ENCODE assay signal across 13 cellular contexts in genomic region chr4:113675731-113676707, GRCh38.
A peak's percentile ranks its signal among the peaks of the same experiment; 100 is the strongest.
DNase-seq lines count a peak whose midpoint lies in the region; TF ChIP-seq lines count a peak whose summit lies in the region.
"Had no signal": no experiment of that assay in that cellular context is flagged by ENCODE, and none has a peak within 500 bp of the region (broad histone marks: within the 10 kb centered on the region; RNA-seq: fewer than 3 reads in every experiment).

No MANE protein-coding gene starts in this region.

- peaks cover 0 to 63% (median 0%) of the 10 kb centered on the region in 11 experiments; a peak in 8 of 22 replicates for H4K20me1 ChIP-seq in BLaER1 treated with 17β-estradiol and CSF1 and Interleukin-3, amounts not matched to agents 10 nM and 100 nM
- H4K20me1 ChIP-seq in Karpas-422 (ENCODE audit: insufficient read depth, low read depth, low read length) = no peaks in the 10 kb centered on the region

- no peak overlapping the region for H2AFZ ChIP-seq in Karpas-422 (ENCODE audit: low read length)

- H3K36me3 ChIP-seq in BLaER1 treated with 17β-estradiol and CSF1 and Interleukin-3, amounts not matched to agents 10 nM and 100 nM = peaks cover 9 to 60% (median 28%) of the 10 kb centered on the region in 11 experiments; a peak in 20 of 22 replicates
- H3K36me3 ChIP-seq in Karpas-422 (ENCODE audit: insufficient read depth, low read length) (peaks cover 46% of the 10 kb centered on the region), ascending aorta (no peaks in the 10 kb centered on the region), esophagus muscularis mucosa (no peaks in the 10 kb centered on the region)
- H3K36me3 ChIP-seq: Peyer's patch had no signal

- TF ChIP-seq POLR2A in esophagus muscularis mucosa (IDR thresholded peaks at IDR 0.05; ENCODE audit: low read depth) = no peak

- peak overlapping the region in 6 of 11 experiments; percentile 11 to 58 (median 26); a peak in 9 of 22 replicates for H3K4me2 ChIP-seq in BLaER1 treated with 17β-estradiol and CSF1 and Interleukin-3, amounts not matched to agents 10 nM and 100 nM
- no peak overlapping the region for H3K4me2 ChIP-seq in Karpas-422 (ENCODE audit: low read depth, low read length, poor library complexity, severe bottlenecking)

- no peak for DNase-seq in Karpas-422
- no peak for DNase-seq in ascending aorta (ENCODE audit: low spot score in 2 of 2)
- DNase-seq in iris pigment epithelial cell (ENCODE audit: low read depth) = peak; percentile 61
- DNase-seq in esophagus muscularis mucosa (ENCODE audit: extremely low spot score) = no peak
- no peak for DNase-seq in RKO (ENCODE audit: low spot score)
- DNase-seq in NCI-H524 treated with DMSO at 0.1 percent for 48 hours (lab: John Stamatoyannopoulos, UW) = no peak
- DNase-seq: anterior cingulate cortex, endodermal cell, hypothalamus, NCI-H2171, Peyer's patch, retina had no signal

- no peaks in the 10 kb centered on the region for H3K9me2 ChIP-seq in Karpas-422 (replicated peaks; ENCODE audit: insufficient read depth, low read length)

- TF ChIP-seq CTCF in ascending aorta (IDR thresholded peaks at IDR 0.05) (no peak), esophagus muscularis mucosa (IDR thresholded peaks at IDR 0.05) (no peak)

- H3K79me2 ChIP-seq in Karpas-422 (ENCODE audit: low read length) = peaks cover 98% of the 10 kb centered on the region

- no peak for TF ChIP-seq EP300 in esophagus muscularis mucosa (IDR thresholded peaks at IDR 0.05)

- H3K9ac ChIP-seq in BLaER1 treated with 17β-estradiol and CSF1 and Interleukin-3, amounts not matched to agents 10 nM and 100 nM = no peak overlapping the region
- no peak overlapping the region for H3K9ac ChIP-seq in Karpas-422 (ENCODE audit: low read length)

- H3K27me3 ChIP-seq in BLaER1 treated with 17β-estradiol and CSF1 and Interleukin-3, amounts not matched to agents 10 nM and 100 nM = no peaks in the 10 kb centered on the region
- H3K27me3 ChIP-seq in Karpas-422 (ENCODE audit: low read length) = no peaks in the 10 kb centered on the region
- no peaks in the 10 kb centered on the region for H3K27me3 ChIP-seq in ascending aorta
- no peaks in the 10 kb centered on the region for H3K27me3 ChIP-seq in esophagus muscularis mucosa
- H3K27me3 ChIP-seq: Peyer's patch had no signal

- H3K27ac ChIP-seq in BLaER1 treated with 17β-estradiol and CSF1 and Interleukin-3, amounts not matched to agents 10 nM and 100 nM = peak overlapping the region in 5 of 11 experiments; percentile 32 to 64 (median 49); a peak in 7 of 22 replicates
- H3K27ac ChIP-seq in Karpas-422 (ENCODE audit: low read length) (peak overlapping the region; percentile 44; the same call in 1 of the 2 replicates), ascending aorta (peak overlapping the region; percentile 35 to 37), esophagus muscularis mucosa (replicated peaks in 1 of 4) (no peak overlapping the region)
- H3K27ac ChIP-seq: Peyer's patch had no signal

- H3K4me1 ChIP-seq in BLaER1 treated with 17β-estradiol and CSF1 and Interleukin-3, amounts not matched to agents 10 nM and 100 nM = peaks cover 30 to 74% (median 50%) of the 10 kb centered on the region in 10 experiments
- H3K4me1 ChIP-seq in Karpas-422 (ENCODE audit: low read length) (peaks cover 71% of the 10 kb centered on the region), ascending aorta (peaks cover 0 to 17% of the 10 kb centered on the region in 2 donors), esophagus muscularis mucosa (peaks cover 22 to 40% (median 34%) of the 10 kb centered on the region in 4 donors)

- WGBS in esophagus muscularis mucosa = 70% methylated on average over 2 of the region's 2 CpGs

- peaks cover 6 to 12% (median 10%) of the 10 kb centered on the region in 11 experiments for H3K9me3 ChIP-seq in BLaER1 treated with 17β-estradiol and CSF1 and Interleukin-3, amounts not matched to agents 10 nM and 100 nM (replicated peaks in 1 of 11)
- no peaks in the 10 kb centered on the region for H3K9me3 ChIP-seq in Karpas-422 (ENCODE audit: low read length)
- no peaks in the 10 kb centered on the region for H3K9me3 ChIP-seq in ascending aorta
- H3K9me3 ChIP-seq in esophagus muscularis mucosa = no peaks in the 10 kb centered on the region
- H3K9me3 ChIP-seq: Peyer's patch had no signal

- H3K4me3 ChIP-seq in BLaER1 treated with 17β-estradiol and CSF1 and Interleukin-3, amounts not matched to agents 10 nM and 100 nM = no peak overlapping the region
- H3K4me3 ChIP-seq in Karpas-422 (ENCODE audit: low read length) (no peak overlapping the region), ascending aorta (no peak overlapping the region), esophagus muscularis mucosa (no peak overlapping the region)
- H3K4me3 ChIP-seq: Peyer's patch had no signal

- intact Hi-C loops in ascending aorta (cut with DNase I) = loop anchor here (2.0 kb wide), 1 partner anchor 17 kb away; no protein-coding TSS in a partner anchor
- intact Hi-C loops in esophagus muscularis mucosa (cut with DNase I) = no loop called here

Comparison
In these comparisons a context has a peak if more than half of its experiments do, and no peak if none do; other contexts are left out.
1. H3K27ac ChIP-seq: peak in Karpas-422 (single experiment) and ascending aorta (2 of 2); none in esophagus muscularis mucosa (0 of 4).